Comparison of ENCODE assay signal across 1 cellular context in the genomic region with DNA sequence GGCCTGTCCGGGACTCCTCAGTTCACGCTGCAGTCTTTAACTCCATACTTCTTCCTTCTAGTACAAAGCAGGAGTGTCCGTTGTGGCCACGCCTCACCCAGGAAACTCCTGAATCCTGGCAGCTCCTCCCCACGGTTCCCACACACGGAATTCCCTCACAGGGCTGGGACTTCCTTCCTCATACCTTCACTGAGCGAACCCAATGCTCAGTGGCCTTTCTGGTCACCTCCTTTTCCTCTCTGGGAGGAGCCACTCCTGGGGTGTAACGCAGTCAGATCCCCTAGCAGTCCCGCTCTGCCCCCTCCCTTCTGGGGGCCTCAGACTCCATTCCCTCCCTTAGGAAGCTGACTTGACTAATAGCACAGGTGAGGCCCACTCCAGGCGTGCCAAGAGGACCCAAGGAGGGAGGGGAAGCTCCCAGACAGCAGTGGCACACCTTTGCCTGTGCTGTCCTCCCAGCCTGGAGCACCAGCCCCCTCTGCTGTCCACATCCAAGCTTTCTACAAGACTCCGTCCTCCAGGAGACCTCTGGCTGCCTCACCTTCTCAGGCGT.
TF ChIP-seq lines count a peak whose summit lies in the region.

A gene (minus strand): TSS at position 75 of the 553 bp plus-strand sequence. CDS start 2,726 bp downstream, outside the sequence.

TF ChIP-seq in HepG2, 621 proteins besides CTCF, POLR2A, EP300 and RAD21 (continued from another document):
- TF ChIP-seq, protein P1, sequence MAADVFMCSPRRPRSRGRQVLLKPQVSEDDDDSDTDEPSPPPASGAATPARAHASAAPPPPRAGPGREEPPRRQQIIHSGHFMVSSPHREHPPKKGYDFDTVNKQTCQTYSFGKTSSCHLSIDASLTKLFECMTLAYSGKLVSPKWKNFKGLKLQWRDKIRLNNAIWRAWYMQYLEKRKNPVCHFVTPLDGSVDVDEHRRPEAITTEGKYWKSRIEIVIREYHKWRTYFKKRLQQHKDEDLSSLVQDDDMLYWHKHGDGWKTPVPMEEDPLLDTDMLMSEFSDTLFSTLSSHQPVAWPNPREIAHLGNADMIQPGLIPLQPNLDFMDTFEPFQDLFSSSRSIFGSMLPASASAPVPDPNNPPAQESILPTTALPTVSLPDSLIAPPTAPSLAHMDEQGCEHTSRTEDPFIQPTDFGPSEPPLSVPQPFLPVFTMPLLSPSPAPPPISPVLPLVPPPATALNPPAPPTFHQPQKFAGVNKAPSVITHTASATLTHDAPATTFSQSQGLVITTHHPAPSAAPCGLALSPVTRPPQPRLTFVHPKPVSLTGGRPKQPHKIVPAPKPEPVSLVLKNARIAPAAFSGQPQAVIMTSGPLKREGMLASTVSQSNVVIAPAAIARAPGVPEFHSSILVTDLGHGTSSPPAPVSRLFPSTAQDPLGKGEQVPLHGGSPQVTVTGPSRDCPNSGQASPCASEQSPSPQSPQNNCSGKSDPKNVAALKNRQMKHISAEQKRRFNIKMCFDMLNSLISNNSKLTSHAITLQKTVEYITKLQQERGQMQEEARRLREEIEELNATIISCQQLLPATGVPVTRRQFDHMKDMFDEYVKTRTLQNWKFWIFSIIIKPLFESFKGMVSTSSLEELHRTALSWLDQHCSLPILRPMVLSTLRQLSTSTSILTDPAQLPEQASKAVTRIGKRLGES (CRISPR knock-in tag; IDR thresholded peaks at IDR 0.05; ENCODE audit: borderline replicate concordance), result no peak
- TF ChIP-seq ZNF263 (CRISPR knock-in tag; IDR thresholded peaks at IDR 0.05) (peak; percentile 91), ONECUT2 (CRISPR knock-in tag; IDR thresholded peaks at IDR 0.05) (no peak), STAG1 (CRISPR knock-in tag; IDR thresholded peaks at IDR 0.05) (peak; percentile 77), ZFY (CRISPR knock-in tag; IDR thresholded peaks at IDR 0.05) (no peak; the same call in 1 of the 2 replicates), YEATS4 (CRISPR knock-in tag; IDR thresholded peaks at IDR 0.05; ENCODE audit: borderline replicate concordance) (no peak), ZNF644 (CRISPR knock-in tag; IDR thresholded peaks at IDR 0.05; ENCODE audit: low read depth) (no peak)
